In the genomic region with DNA sequence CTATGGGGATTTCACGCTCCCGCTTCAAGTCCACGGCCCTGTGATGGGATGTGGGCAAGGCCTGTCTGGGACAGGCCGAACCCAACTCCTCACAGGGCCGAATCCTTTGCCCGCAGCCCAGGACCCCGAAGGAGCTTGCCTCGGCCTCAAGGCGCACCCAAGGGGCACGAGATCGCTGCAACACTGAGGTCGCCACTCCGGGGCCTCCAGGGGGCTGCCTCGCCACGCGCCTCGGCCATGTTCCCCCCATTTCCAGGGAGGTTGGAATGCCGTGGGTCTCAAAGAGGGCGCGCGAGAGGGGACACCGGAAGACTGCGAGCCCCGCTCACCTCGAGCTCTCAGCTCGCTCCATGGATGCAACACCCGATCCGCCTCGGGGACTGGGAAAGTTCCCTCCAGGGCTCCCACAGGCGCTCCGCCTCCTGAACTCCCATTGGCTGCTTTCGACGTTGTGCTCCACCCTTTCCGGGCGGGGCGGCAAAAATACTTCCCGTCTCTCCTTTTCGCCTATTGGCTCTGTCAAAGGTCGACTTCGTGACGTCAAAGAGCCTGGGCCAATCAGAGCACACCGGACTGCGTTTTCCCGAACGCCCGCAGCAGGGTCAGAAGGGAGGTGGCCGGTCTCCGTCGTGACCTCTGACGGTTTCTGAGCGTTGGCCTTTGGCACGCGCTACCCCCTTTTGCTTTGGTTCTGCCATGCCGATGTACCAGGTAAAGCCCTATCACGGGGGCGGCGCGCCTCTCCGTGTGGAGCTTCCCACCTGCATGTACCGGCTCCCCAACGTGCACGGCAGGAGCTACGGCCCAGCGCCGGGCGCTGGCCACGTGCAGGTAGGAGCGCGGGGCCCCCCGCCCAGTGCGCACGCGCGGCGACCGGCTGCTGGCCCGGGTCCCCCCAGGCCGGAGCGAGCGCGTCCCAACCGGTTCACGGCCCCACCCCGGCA, we compare ENCODE assay signal across 8 cellular contexts. TPM values are rescaled to one million over a fixed set of nuclear protein-coding genes. Genes with fewer than 3 reads are reported as not detected.
DNase-seq lines count a peak whose midpoint lies in the region; TF ChIP-seq lines count a peak whose summit lies in the region.

A gene (plus strand): TSS at position 605 of the 944 bp plus-strand sequence. CDS start 92 bp downstream, at position 697.
A gene with protein sequence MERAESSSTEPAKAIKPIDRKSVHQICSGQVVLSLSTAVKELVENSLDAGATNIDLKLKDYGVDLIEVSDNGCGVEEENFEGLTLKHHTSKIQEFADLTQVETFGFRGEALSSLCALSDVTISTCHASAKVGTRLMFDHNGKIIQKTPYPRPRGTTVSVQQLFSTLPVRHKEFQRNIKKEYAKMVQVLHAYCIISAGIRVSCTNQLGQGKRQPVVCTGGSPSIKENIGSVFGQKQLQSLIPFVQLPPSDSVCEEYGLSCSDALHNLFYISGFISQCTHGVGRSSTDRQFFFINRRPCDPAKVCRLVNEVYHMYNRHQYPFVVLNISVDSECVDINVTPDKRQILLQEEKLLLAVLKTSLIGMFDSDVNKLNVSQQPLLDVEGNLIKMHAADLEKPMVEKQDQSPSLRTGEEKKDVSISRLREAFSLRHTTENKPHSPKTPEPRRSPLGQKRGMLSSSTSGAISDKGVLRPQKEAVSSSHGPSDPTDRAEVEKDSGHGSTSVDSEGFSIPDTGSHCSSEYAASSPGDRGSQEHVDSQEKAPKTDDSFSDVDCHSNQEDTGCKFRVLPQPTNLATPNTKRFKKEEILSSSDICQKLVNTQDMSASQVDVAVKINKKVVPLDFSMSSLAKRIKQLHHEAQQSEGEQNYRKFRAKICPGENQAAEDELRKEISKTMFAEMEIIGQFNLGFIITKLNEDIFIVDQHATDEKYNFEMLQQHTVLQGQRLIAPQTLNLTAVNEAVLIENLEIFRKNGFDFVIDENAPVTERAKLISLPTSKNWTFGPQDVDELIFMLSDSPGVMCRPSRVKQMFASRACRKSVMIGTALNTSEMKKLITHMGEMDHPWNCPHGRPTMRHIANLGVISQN (minus strand): TSS at position 382 of the 944 bp plus-strand sequence. CDS start 30 bp downstream, at position 352.

- peak; percentile 98 for DNase-seq in GM04504 (ENCODE audit: low read depth)
- DNase-seq in HEK293T (ENCODE audit: extremely low spot score): peak; percentile 88
- peak; percentile 98 for DNase-seq in MV-4-11 (lab: John Stamatoyannopoulos, UW)
- DNase-seq in SK-MEL-5 (ENCODE audit: low read depth, low spot score): peak; percentile 100
- peak; percentile 98 for DNase-seq in activated naive CD4-positive, alpha-beta T cell treated with Interleukin-2 at 50 U/mL for 16 hours
- DNase-seq in foreskin melanocyte: peak; percentile 98
- peak; percentile 99 for DNase-seq in neuronal stem cell (ENCODE audit: low spot score)

- no peak within 1 kb of the TSS for H4K91ac ChIP-seq in neuronal stem cell (ENCODE audit: low read depth, low read length, poor library complexity)

- POLR2A ChIA-PET in HEK293T (lab: Yijun Ruan, JAX): interaction anchor here (0.8 to 2.1 kb wide), 9 partner anchors 8 to 98 kb away, joined by 3 to 13 read pairs (median 3); no protein-coding TSS in a partner anchor

- H3K36me3 ChIP-seq in neuronal stem cell (replicated peaks in 1 of 2; ENCODE audit: control insufficient read depth in 2 of 2, insufficient read depth in 2 of 2, low read length in 2 of 2): peaks cover 2 to 51% of the 10 kb centered on the region in 2 donors

- no peak within 1 kb of the TSS for H2BK120ac ChIP-seq in neuronal stem cell (ENCODE audit: low read depth, low read length)

- no peaks in the 10 kb centered on the region for H3K9me3 ChIP-seq in neuronal stem cell (replicated peaks in 1 of 2; ENCODE audit: control insufficient read depth in 2 of 2, insufficient read depth in 1 of 2, low read depth in 1 of 2, low read length in 2 of 2)

- peak within 1 kb of the TSS; percentile 100 for H3K23ac ChIP-seq in neuronal stem cell (ENCODE audit: low read depth, low read length, poor library complexity)

- no CpG with 5 or more reads among the region's 84 CpGs for WGBS in neuronal stem cell (ENCODE audit: extremely low coverage in 2 of 2, insufficient read length in 2 of 2, insufficient replicate concordance in 1 of 2), 2 donors

- H3K27ac ChIP-seq in neuronal stem cell (replicated peaks; ENCODE audit: low read length): peak within 1 kb of the TSS; percentile 89

- peak within 1 kb of the TSS; percentile 73 for H3K4me2 ChIP-seq in neuronal stem cell (ENCODE audit: insufficient read depth, low read length, poor library complexity, severe bottlenecking)

- H3K9ac ChIP-seq in neuronal stem cell (ENCODE audit: low read depth, low read length, poor library complexity): peak within 1 kb of the TSS; percentile 90

- CTCF ChIA-PET in HEK293T (lab: Yijun Ruan, JAX): interaction anchor here (0.6 to 1.5 kb wide), 2 partner anchors 10 to 12 kb away, joined by 3 to 6 read pairs; no protein-coding TSS in a partner anchor

- no peak for TF ChIP-seq CTCF in subcutaneous adipose tissue (IDR thresholded peaks at IDR 0.05; ENCODE audit: low read depth)

- no peak within 1 kb of the TSS for H2BK15ac ChIP-seq in neuronal stem cell (ENCODE audit: low read length)

- H3K79me1 ChIP-seq in neuronal stem cell (ENCODE audit: low read depth, low read length): peaks cover 2% of the 10 kb centered on the region

- in situ Hi-C loops in SK-MEL-5 (cut with HindIII; ENCODE audit: low pct_unique_long_range_greater_than_20kb, low sequenced_read_pairs): no loop called here

- H4K8ac ChIP-seq in neuronal stem cell (ENCODE audit: low read depth, low read length): no peak within 1 kb of the TSS

- no peak within 1 kb of the TSS for H2BK12ac ChIP-seq in neuronal stem cell (ENCODE audit: low read length)

- peak within 1 kb of the TSS; percentile 37 for H3K4ac ChIP-seq in neuronal stem cell (ENCODE audit: low read length)

- H3K4me1 ChIP-seq in neuronal stem cell (ENCODE audit: control insufficient read depth in 2 of 2, insufficient read depth in 1 of 2, low read depth in 1 of 2, low read length in 2 of 2): no peaks in the 10 kb centered on the region

- H3K27me3 ChIP-seq in neuronal stem cell (ENCODE audit: control insufficient read depth in 3 of 3, insufficient read depth in 3 of 3, low read depth in 1 of 3, low read length in 3 of 3): no peaks in the 10 kb centered on the region

- peak within 1 kb of the TSS; percentile 97 for H2AFZ ChIP-seq in neuronal stem cell (ENCODE audit: low read length)

- H2AK5ac ChIP-seq in neuronal stem cell (ENCODE audit: low read depth, low read length): no peak within 1 kb of the TSS

- H3K18ac ChIP-seq in neuronal stem cell (ENCODE audit: low read length): peak within 1 kb of the TSS; percentile 96

- no peak within 1 kb of the TSS for H2BK5ac ChIP-seq in neuronal stem cell (ENCODE audit: low read length)

- H3K4me3 ChIP-seq in neuronal stem cell (ENCODE audit: low read length in 2 of 2): peak within 1 kb of the TSS; percentile 95 to 99

- no peak within 1 kb of the TSS for H3K14ac ChIP-seq in neuronal stem cell (ENCODE audit: low read length)

TF ChIP-seq in HEK293T, 16 proteins besides CTCF, POLR2A, EP300 and RAD21:
- TF ChIP-seq HDGF (IDR thresholded peaks at IDR 0.05; ENCODE audit: borderline replicate concordance) (no peak), TARDBP (IDR thresholded peaks at IDR 0.05) (no peak), SUZ12 (IDR thresholded peaks at IDR 0.05) (no peak), L3MBTL2 (conservative IDR thresholded peaks at IDR 0.05) (peak; percentile 98), FOXA1 (IDR thresholded peaks at IDR 0.05) (no peak), FOXM1 (IDR thresholded peaks at IDR 0.05; ENCODE audit: borderline replicate concordance) (no peak), ELF4 (IDR thresholded peaks at IDR 0.05) (peak; percentile 40)
- TF ChIP-seq, protein P1, sequence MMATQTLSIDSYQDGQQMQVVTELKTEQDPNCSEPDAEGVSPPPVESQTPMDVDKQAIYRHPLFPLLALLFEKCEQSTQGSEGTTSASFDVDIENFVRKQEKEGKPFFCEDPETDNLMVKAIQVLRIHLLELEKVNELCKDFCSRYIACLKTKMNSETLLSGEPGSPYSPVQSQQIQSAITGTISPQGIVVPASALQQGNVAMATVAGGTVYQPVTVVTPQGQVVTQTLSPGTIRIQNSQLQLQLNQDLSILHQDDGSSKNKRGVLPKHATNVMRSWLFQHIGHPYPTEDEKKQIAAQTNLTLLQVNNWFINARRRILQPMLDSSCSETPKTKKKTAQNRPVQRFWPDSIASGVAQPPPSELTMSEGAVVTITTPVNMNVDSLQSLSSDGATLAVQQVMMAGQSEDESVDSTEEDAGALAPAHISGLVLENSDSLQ (IDR thresholded peaks at IDR 0.05): peak; percentile 63

RNA-seq across cellular contexts. Expression of the first gene that starts in this region (rescaled TPM):
- 151 and 172 TPM in 2 replicates for total RNA-seq in SK-MEL-5 (2014; rRNA removed; shearing (Covaris generic))
- polyA plus RNA-seq in SK-MEL-5 (2015; cell fraction: cytosol; rRNA removed): 118 and 139 TPM in 2 replicates
- polyA plus RNA-seq in SK-MEL-5 (2015; cell fraction: nucleus; rRNA removed): 49.6 and 50.0 TPM in 2 replicates
- 41.9 TPM for polyA plus RNA-seq in neuronal stem cell (2013, experiment 1 of 2)
- polyA plus RNA-seq in neuronal stem cell (2013, experiment 2 of 2): 41.1 TPM
- 10 to 100 TPM; 14.4 to 59.0 (median 21.2) TPM for total RNA-seq in subcutaneous adipose tissue

RNA-seq across cellular contexts. Expression of the second gene that starts in this region (rescaled TPM):
- 42.8 and 43.3 TPM in 2 replicates for total RNA-seq in SK-MEL-5 (2014; rRNA removed; shearing (Covaris generic))
- 22.3 and 29.7 TPM in 2 replicates for polyA plus RNA-seq in SK-MEL-5 (2015; cell fraction: cytosol; rRNA removed)
- polyA plus RNA-seq in SK-MEL-5 (2015; cell fraction: nucleus; rRNA removed): 36.9 and 42.3 TPM in 2 replicates
- 9.4 TPM for polyA plus RNA-seq in neuronal stem cell (2013, experiment 1 of 2)
- polyA plus RNA-seq in neuronal stem cell (2013, experiment 2 of 2): 9.1 TPM
- 10 to 100 TPM in 3 of 4 donors, 1 to 10 TPM in 1; 8.2 to 14.5 (median 12.3) TPM for total RNA-seq in subcutaneous adipose tissue

Comparison
In these comparisons a context has a peak if more than half of its experiments do, and no peak if none do; other contexts are left out.
1. Peak in every context shown above with its lines: DNase-seq, H3K4me3 ChIP-seq and H3K27ac ChIP-seq.